In genomic region chr10:62264702-62265436, GRCh38 we compare ENCODE assay signal across 8 cellular contexts. TPM values are rescaled to one million over a fixed set of nuclear protein-coding genes. Genes with fewer than 3 reads are reported as not detected.
A peak's percentile ranks its signal among the peaks of the same experiment; 100 is the strongest.
DNase-seq lines count a peak whose midpoint lies in the region; ATAC-seq and TF ChIP-seq lines count a peak whose summit lies in the region.

No MANE protein-coding gene starts in this region.

- peak overlapping the region; percentile 75; the same call in 1 of the 2 replicates for H3K4me3 ChIP-seq in PC-3 (ENCODE audit: low read length)
- no peak overlapping the region for H3K4me3 ChIP-seq in epithelial cell of proximal tubule (ENCODE audit: low read depth, low read length)
- H3K4me3 ChIP-seq in neural cell (ENCODE audit: low read length): no peak overlapping the region

- H3K4me2 ChIP-seq in PC-3 (ENCODE audit: low read length) (peak overlapping the region; percentile 78), neural cell (ENCODE audit: low read length) (no peak overlapping the region)

- ATAC-seq in HG02870 (IDR thresholded peaks at IDR 0.05; ENCODE audit: unreplicated experiment) (peak; percentile 39), PC-3 (peak; percentile 21), HG02763 (IDR thresholded peaks at IDR 0.05; ENCODE audit: unreplicated experiment) (no peak), GM19397 (IDR thresholded peaks at IDR 0.05; ENCODE audit: unreplicated experiment) (no peak)

- no peaks in the 10 kb centered on the region for H3F3A ChIP-seq in PC-3 (ENCODE audit: low read length, unreplicated experiment)
- H3F3A ChIP-seq in neural cell (ENCODE audit: insufficient read depth, low read length, poor library complexity, severe bottlenecking): no peaks in the 10 kb centered on the region

- CTCF ChIA-PET in PC-3 (lab: Charles Lee): interaction anchor here (0.5 to 2.6 kb wide), 31 partner anchors 12 to 909 kb away, joined by 3 to 34 read pairs (median 5); no protein-coding TSS in a partner anchor

- peaks cover 80% of the 10 kb centered on the region for H3K79me2 ChIP-seq in PC-3 (ENCODE audit: low read length)
- peaks cover 39% of the 10 kb centered on the region for H3K79me2 ChIP-seq in neural cell (replicated peaks; ENCODE audit: insufficient read depth, low read length)

- 0 out of 2 replicates have a peak, but pooled peaks cover 7% of the 10 kb centered on the region for H4K20me1 ChIP-seq in PC-3 (ENCODE audit: low read length)
- H4K20me1 ChIP-seq in neural cell (ENCODE audit: insufficient read depth): no peaks in the 10 kb centered on the region

- H3K4me1 ChIP-seq in PC-3 (ENCODE audit: insufficient read depth, low read length): peaks cover 45% of the 10 kb centered on the region

- no peaks in the 10 kb centered on the region for H3K27me3 ChIP-seq in PC-3 (ENCODE audit: low read length)
- H3K27me3 ChIP-seq in neural cell (ENCODE audit: insufficient read depth, low read depth, low read length): no peaks in the 10 kb centered on the region

- no peak overlapping the region for H2AFZ ChIP-seq in PC-3 (ENCODE audit: low read length)
- no peak overlapping the region for H2AFZ ChIP-seq in neural cell (ENCODE audit: low read depth, low read length)

- no peak for TF ChIP-seq EP300 in neural cell (conservative IDR thresholded peaks at IDR 0.05; ENCODE audit: poor library complexity, severe bottlenecking)

- H3K36me3 ChIP-seq in PC-3 (ENCODE audit: low read depth, low read length) (peaks cover 28% of the 10 kb centered on the region), neural cell (ENCODE audit: insufficient read depth, low read length) (no peaks in the 10 kb centered on the region)

- TF ChIP-seq CTCF in PC-3 (conservative IDR thresholded peaks at IDR 0.05; ENCODE audit: low read depth, low read length) (peak; percentile 99), epithelial cell of proximal tubule (conservative IDR thresholded peaks at IDR 0.05; ENCODE audit: low read depth, low read length) (peak; percentile 69), neural cell (IDR thresholded peaks at IDR 0.05; ENCODE audit: poor library complexity, severe bottlenecking) (peak; percentile 77)

- TF ChIP-seq RAD21 in neural cell (conservative IDR thresholded peaks at IDR 0.05): peak; percentile 67

- DNase-seq in SIG-M5 treated with dmso at 0.1 percent for 504 hours (lab: John Stamatoyannopoulos, UW; ENCODE audit: unreplicated experiment) (peak; percentile 50), SIG-M5 (lab: John Stamatoyannopoulos, UW) (no peak), PC-3 (peak; percentile 99), epithelial cell of proximal tubule (ENCODE audit: low read depth) (peak; percentile 89)

- H3K9me2 ChIP-seq in PC-3 (replicated peaks; ENCODE audit: low read length): no peaks in the 10 kb centered on the region
- no peaks in the 10 kb centered on the region for H3K9me2 ChIP-seq in neural cell (ENCODE audit: insufficient read depth, low read length)

- H3K9ac ChIP-seq in PC-3 (ENCODE audit: low read length) (peak overlapping the region; percentile 74), neural cell (ENCODE audit: low read length) (no peak overlapping the region)

- BruUV-seq in PC-3 (replicated peaks; lab: Mats Ljungman, UMichigan): no TSS peak

- H3K27ac ChIP-seq in PC-3 (ENCODE audit: low read length) (peak overlapping the region; percentile 15), neural cell (ENCODE audit: low read length) (no peak overlapping the region)

- POLR2A ChIA-PET in PC-3 (lab: Charles Lee; ENCODE audit: unreplicated experiment): interaction anchor here (0.6 to 0.7 kb wide), 6 partner anchors 12 to 219 kb away, joined by 3 to 6 read pairs (median 5); no protein-coding TSS in a partner anchor

- no peaks in the 10 kb centered on the region for H3K9me3 ChIP-seq in PC-3 (ENCODE audit: low read length)
- no peaks in the 10 kb centered on the region for H3K9me3 ChIP-seq in neural cell (ENCODE audit: low read length)

- intact Hi-C loops in PC-3 (cut with micrococcal nuclease): loop anchor here (1.0 to 10.0 kb wide), 13 partner anchors 57 to 1000 kb away; no protein-coding TSS in a partner anchor

TF ChIP-seq in neural cell, 6 proteins besides CTCF, POLR2A, EP300 and RAD21:
- TF ChIP-seq SMC3 (conservative IDR thresholded peaks at IDR 0.05; ENCODE audit: poor library complexity) (peak; percentile 79), EZH2 (IDR thresholded peaks at IDR 0.05; ENCODE audit: borderline replicate concordance, insufficient read depth, low read length, poor library complexity, severe bottlenecking) (no peak)

RNA-seq across cellular contexts. Expression of gene RTKN2, which starts 3.8 kb away (rescaled TPM):
- 24.8 and 26.6 TPM in 2 replicates for total RNA-seq in PC-3 (2014; rRNA removed)
- total RNA-seq in epithelial cell of proximal tubule: 7.1 and 13.8 TPM in 2 replicates
- polyA plus RNA-seq in neural cell: 4.5 and 4.7 TPM in 2 replicates
- polyA minus RNA-seq in neural cell: 6.3 and 7.2 TPM in 2 replicates

Comparison
In these comparisons a context has a peak if more than half of its experiments do, and no peak if none do; other contexts are left out.
1. ATAC-seq: peak in HG02870 (single experiment) and PC-3 (single experiment); none in HG02763 (single experiment) and GM19397 (single experiment).
2. Peak in every context shown above with its lines, with median percentiles within 50 percentile points of each other: CTCF ChIP-seq.